Comparison of ENCODE assay signal across 9 cellular contexts in the genomic region with DNA sequence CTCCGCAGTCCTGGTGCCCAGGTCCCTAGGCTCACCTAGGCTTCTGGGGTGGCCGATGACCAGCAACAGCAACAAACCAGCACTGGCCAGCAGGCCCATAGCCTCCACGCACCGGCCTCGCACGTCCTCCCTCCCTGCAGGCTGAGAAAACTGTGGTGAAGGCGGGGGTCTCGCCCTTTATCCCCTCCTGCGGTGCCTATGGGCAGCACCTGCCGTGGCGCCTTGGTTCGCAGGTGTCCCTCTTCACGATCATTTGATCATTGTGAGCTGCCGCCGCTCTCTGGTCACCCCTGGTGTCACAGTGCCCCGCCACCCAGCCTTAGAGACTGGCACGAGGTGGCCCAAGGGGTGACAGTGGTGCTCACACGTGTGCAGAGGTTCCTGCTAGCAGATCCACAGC. TPM values are rescaled to one million over a fixed set of nuclear protein-coding genes. Genes with fewer than 3 reads are reported as not detected.
"Had no signal": no experiment of that assay in that cellular context is flagged by ENCODE, and none has a peak within 500 bp of the region (broad histone marks: within the 10 kb centered on the region; RNA-seq: fewer than 3 reads in every experiment).

A gene with protein sequence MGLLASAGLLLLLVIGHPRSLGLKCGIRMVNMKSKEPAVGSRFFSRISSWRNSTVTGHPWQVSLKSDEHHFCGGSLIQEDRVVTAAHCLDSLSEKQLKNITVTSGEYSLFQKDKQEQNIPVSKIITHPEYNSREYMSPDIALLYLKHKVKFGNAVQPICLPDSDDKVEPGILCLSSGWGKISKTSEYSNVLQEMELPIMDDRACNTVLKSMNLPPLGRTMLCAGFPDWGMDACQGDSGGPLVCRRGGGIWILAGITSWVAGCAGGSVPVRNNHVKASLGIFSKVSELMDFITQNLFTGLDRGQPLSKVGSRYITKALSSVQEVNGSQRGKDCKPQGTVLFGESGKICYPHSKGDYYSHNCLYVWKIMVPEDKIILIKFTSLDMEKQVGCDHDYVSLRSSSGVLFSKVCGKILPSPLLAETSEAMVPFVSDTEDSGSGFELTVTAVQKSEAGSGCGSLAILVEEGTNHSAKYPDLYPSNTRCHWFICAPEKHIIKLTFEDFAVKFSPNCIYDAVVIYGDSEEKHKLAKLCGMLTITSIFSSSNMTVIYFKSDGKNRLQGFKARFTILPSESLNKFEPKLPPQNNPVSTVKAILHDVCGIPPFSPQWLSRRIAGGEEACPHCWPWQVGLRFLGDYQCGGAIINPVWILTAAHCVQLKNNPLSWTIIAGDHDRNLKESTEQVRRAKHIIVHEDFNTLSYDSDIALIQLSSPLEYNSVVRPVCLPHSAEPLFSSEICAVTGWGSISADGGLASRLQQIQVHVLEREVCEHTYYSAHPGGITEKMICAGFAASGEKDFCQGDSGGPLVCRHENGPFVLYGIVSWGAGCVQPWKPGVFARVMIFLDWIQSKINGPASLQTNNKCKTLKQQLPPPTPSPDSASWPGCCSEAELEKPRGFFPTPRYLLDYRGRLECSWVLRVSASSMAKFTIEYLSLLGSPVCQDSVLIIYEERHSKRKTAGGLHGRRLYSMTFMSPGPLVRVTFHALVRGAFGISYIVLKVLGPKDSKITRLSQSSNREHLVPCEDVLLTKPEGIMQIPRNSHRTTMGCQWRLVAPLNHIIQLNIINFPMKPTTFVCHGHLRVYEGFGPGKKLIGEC (minus strand): TSS at position 99 of the 400 bp plus-strand sequence. CDS start 0 bp downstream, at position 99.

- DNase-seq: GM23248, GOT3, H9, HCEC 1CT had no signal

- H2AFZ ChIP-seq: GM23248 had no signal

- H3K27ac ChIP-seq: GM23248, HL-60 had no signal

- H3K4me3 ChIP-seq: GM23248, K562 had no signal

- H3K9ac ChIP-seq: GM23248 had no signal

- FAIRE-seq: HepG2, K562 had no signal

- ATAC-seq: HepG2, K562 had no signal

RNA-seq across cellular contexts. Expression of the gene that starts here (rescaled TPM):
- total RNA-seq: GM23248, H4, H9, HepG2, HT1080, K562 had no signal
- polyA plus RNA-seq: GM23248, HepG2, K562 had no signal
